1 cellular context compared by ENCODE assay signal in genomic region chr6:36753671-36754485, GRCh38.
TF ChIP-seq lines count a peak whose summit lies in the region.

No MANE protein-coding gene starts in this region.

TF ChIP-seq in GM23338, 12 proteins besides CTCF, POLR2A, EP300 and RAD21 (continued from another document):
- TF ChIP-seq ZNF331 (CRISPR knock-in tag; IDR thresholded peaks at IDR 0.05; ENCODE audit: low read depth) (no peak), NANOG (IDR thresholded peaks at IDR 0.05; ENCODE audit: borderline replicate concordance) (no peak), JUNB (IDR thresholded peaks at IDR 0.05; ENCODE audit: unreplicated experiment) (no peak), POLR2AphosphoS5 (IDR thresholded peaks at IDR 0.05; ENCODE audit: low read depth) (no peak), ZNF114 (CRISPR knock-in tag; IDR thresholded peaks at IDR 0.05) (no peak)
